20 cellular contexts compared by ENCODE assay signal in the genomic region with DNA sequence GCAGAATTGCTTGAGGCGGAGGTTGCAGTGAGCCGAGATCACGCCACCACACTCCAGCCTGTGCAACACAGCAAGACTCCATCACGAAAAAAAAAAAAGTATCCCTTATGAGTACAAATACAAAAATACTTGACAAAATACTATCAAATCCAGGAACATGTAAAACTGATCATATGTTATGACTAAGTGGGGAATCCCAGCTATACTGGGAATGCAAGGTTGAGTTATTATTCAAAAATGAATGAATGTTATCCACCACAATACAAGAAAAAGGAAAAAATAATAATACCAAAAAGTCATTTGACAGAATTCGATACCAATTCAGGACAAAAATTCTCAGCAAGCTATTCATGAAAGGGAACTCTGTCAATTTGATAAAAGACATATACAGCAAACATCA. TPM values are rescaled to one million over a fixed set of nuclear protein-coding genes. Genes with fewer than 3 reads are reported as not detected.
DNase-seq lines count a peak whose midpoint lies in the region; ATAC-seq, FAIRE-seq and TF ChIP-seq lines count a peak whose summit lies in the region.
"Had no signal": no experiment of that assay in that cellular context is flagged by ENCODE, and none has a peak within 500 bp of the region (broad histone marks: within the 10 kb centered on the region; RNA-seq: fewer than 3 reads in every experiment).

No MANE protein-coding gene starts in this region.

- 95% methylated on average over 5 of the region's 5 CpGs for WGBS in HepG2 (ENCODE audit: low lambda C conversion rate)
- WGBS in adrenal gland, 4 donors: 93 to 97% (median 94%) methylated on average over 5 of the region's 5 CpGs

- H3K4me1 ChIP-seq in ACC112 (ENCODE audit: control insufficient read depth, insufficient read depth, low read length, unreplicated experiment) (peaks cover 27% of the 10 kb centered on the region), foreskin keratinocyte (peaks cover 18% of the 10 kb centered on the region), HepG2 (ENCODE audit: insufficient read depth, low read length) (no peaks in the 10 kb centered on the region), adrenal gland (replicated peaks in 1 of 2) (no peaks in the 10 kb centered on the region)
- H3K4me1 ChIP-seq in CD4-positive, alpha-beta memory T cell (ENCODE audit: insufficient read depth, low read length): no peaks in the 10 kb centered on the region
- H3K4me1 ChIP-seq: left lung had no signal

- no peaks in the 10 kb centered on the region for H3K9me3 ChIP-seq in HepG2 (ENCODE audit: low read length)
- H3K9me3 ChIP-seq in CD4-positive, alpha-beta memory T cell (ENCODE audit: control insufficient read depth in 1 of 2, low read length in 2 of 2): no peaks in the 10 kb centered on the region
- H3K9me3 ChIP-seq in adrenal gland (replicated peaks in 1 of 3): no peaks in the 10 kb centered on the region
- H3K9me3 ChIP-seq: esophagus muscularis mucosa, left lung had no signal

- TF ChIP-seq CTCF in foreskin keratinocyte (conservative IDR thresholded peaks at IDR 0.05) (no peak), HepG2 (CRISPR knock-in tag; IDR thresholded peaks at IDR 0.05) (no peak), adrenal gland (IDR thresholded peaks at IDR 0.05) (no peak)

- no peaks in the 10 kb centered on the region for H3K4me1 Mint-ChIP-seq in activated T-helper 17 cell treated with anti-CD3 and anti-CD28 coated beads, Interleukin-2, amount 50 U/mL, for 72 hours
- H3K4me1 Mint-ChIP-seq in CD4-positive, alpha-beta memory T cell: no peaks in the 10 kb centered on the region
- H3K4me1 Mint-ChIP-seq: CD8-positive, alpha-beta memory T cell; central memory CD8-positive, alpha-beta T cell; nephron had no signal

- no peak for TF ChIP-seq POLR2A in HepG2 (IDR thresholded peaks at IDR 0.05; ENCODE audit: insufficient read depth in 1 of 2, low read depth in 2 of 2, low read length in 2 of 2)
- no peak for TF ChIP-seq POLR2A in adrenal gland (IDR thresholded peaks at IDR 0.05)

- H3K4me2 ChIP-seq in HepG2 (ENCODE audit: low read depth, low read length): no peak overlapping the region

- DNase-seq in GM03348 (ENCODE audit: low spot score) (peak; percentile 39), foreskin keratinocyte (peak in 1 of 2 donors; percentile 65), HepG2 (ENCODE audit: low spot score) (no peak), germinal center (ENCODE audit: low spot score) (no peak), adrenal gland (no peak)
- no peak for DNase-seq in CD4-positive, alpha-beta memory T cell
- DNase-seq: activated CD4-positive, CD25-positive, alpha-beta regulatory T cell treated with anti-CD3 and anti-CD28 coated beads, Interleukin-2, amount 50 U/mL, for 72 hours; CD8-positive, alpha-beta memory T cell; effector memory CD4-positive, alpha-beta T cell; GOT3; left lung; midbrain; NCI-H1436; NCI-H524; stimulated activated naive CD4-positive, alpha-beta T cell treated with Interleukin-2 at 50 U/mL for 16 hours had no signal

- no peak overlapping the region for H3K4me3 ChIP-seq in ACC112 (ENCODE audit: low read depth, low read length)
- H3K4me3 ChIP-seq in HepG2 (replicated peaks in 1 of 3; ENCODE audit: insufficient read depth in 1 of 3, low read depth in 2 of 3, low read length in 3 of 3): no peak overlapping the region
- no peak overlapping the region for H3K4me3 ChIP-seq in CD4-positive, alpha-beta memory T cell (ENCODE audit: low read length in 2 of 2)
- no peak overlapping the region for H3K4me3 ChIP-seq in adrenal gland
- H3K4me3 ChIP-seq: esophagus muscularis mucosa, left lung had no signal

- peak overlapping the region; percentile 100 for H3K27ac ChIP-seq in ACC112 (ENCODE audit: low read depth, low read length)
- H3K27ac ChIP-seq in foreskin keratinocyte: peak overlapping the region; percentile 65
- no peak overlapping the region for H3K27ac ChIP-seq in HepG2 (ENCODE audit: extremely low read length, insufficient read depth, low read length)
- no peak overlapping the region for H3K27ac ChIP-seq in CD4-positive, alpha-beta memory T cell (ENCODE audit: low read depth, low read length)
- H3K27ac ChIP-seq in adrenal gland: no peak overlapping the region
- H3K27ac ChIP-seq: esophagus muscularis mucosa, left lung had no signal

- no peak for FAIRE-seq in HepG2 (lab: Jason Lieb, UNC)

- TF ChIP-seq EP300 in HepG2 (IDR thresholded peaks at IDR 0.05; ENCODE audit: low read depth in 2 of 2, low read length in 2 of 2) (no peak), HepG2 (CRISPR knock-in tag; IDR thresholded peaks at IDR 0.05; ENCODE audit: borderline replicate concordance) (no peak)

- H3K36me3 ChIP-seq in ACC112 (ENCODE audit: insufficient read depth, low read length) (peaks cover 10% of the 10 kb centered on the region), HepG2 (replicated peaks in 1 of 2; ENCODE audit: control insufficient read depth in 1 of 2, insufficient read depth in 2 of 2, low read length in 2 of 2) (no peaks in the 10 kb centered on the region), adrenal gland (replicated peaks in 1 of 2) (no peaks in the 10 kb centered on the region)
- H3K36me3 ChIP-seq in CD4-positive, alpha-beta memory T cell (ENCODE audit: insufficient read depth, low read length): no peaks in the 10 kb centered on the region
- H3K36me3 ChIP-seq: esophagus muscularis mucosa, left lung had no signal

- intact Hi-C loops in HepG2 (cut with micrococcal nuclease; ENCODE audit: unreplicated experiment): no loop called here
- intact Hi-C loops in CD4-positive, alpha-beta memory T cell (cut with micrococcal nuclease): no loop called here
- intact Hi-C loops in adrenal gland (cut with DNase I): no loop called here

- BruUV-seq in HepG2 (replicated peaks; lab: Mats Ljungman, UMichigan): no TSS peak

- CTCF ChIA-PET in HepG2 (lab: Yijun Ruan, JAX; ENCODE audit: low intra/inter-chr PET ratio, low total read pairs): no interaction called here
- CTCF ChIA-PET in CD4-positive, alpha-beta memory T cell (lab: Charles Lee; ENCODE audit: partially characterized antibody): no interaction called here

- H2AFZ ChIP-seq in ACC112 (ENCODE audit: low read length, unreplicated experiment) (no peak overlapping the region), HepG2 (ENCODE audit: low read length) (no peak overlapping the region)

- H3K27me3 Mint-ChIP-seq in activated T-helper 17 cell treated with anti-CD3 and anti-CD28 coated beads, Interleukin-2, amount 50 U/mL, for 72 hours: no peaks in the 10 kb centered on the region
- H3K27me3 Mint-ChIP-seq in CD4-positive, alpha-beta memory T cell: no peaks in the 10 kb centered on the region
- H3K27me3 Mint-ChIP-seq: central memory CD8-positive, alpha-beta T cell had no signal

- no peak for TF ChIP-seq RAD21 in HepG2 (CRISPR knock-in tag; IDR thresholded peaks at IDR 0.05)

- H3K36me3 Mint-ChIP-seq in activated T-helper 17 cell treated with anti-CD3 and anti-CD28 coated beads, Interleukin-2, amount 50 U/mL, for 72 hours (ENCODE audit: low read depth): no peaks in the 10 kb centered on the region
- H3K36me3 Mint-ChIP-seq in CD4-positive, alpha-beta memory T cell: no peaks in the 10 kb centered on the region
- H3K36me3 Mint-ChIP-seq: CD8-positive, alpha-beta memory T cell had no signal

- H3K4me3 Mint-ChIP-seq in activated T-helper 17 cell treated with anti-CD3 and anti-CD28 coated beads, Interleukin-2, amount 50 U/mL, for 72 hours: no peak overlapping the region
- no peak overlapping the region for H3K4me3 Mint-ChIP-seq in CD4-positive, alpha-beta memory T cell
- H3K4me3 Mint-ChIP-seq: CD8-positive, alpha-beta memory T cell; central memory CD8-positive, alpha-beta T cell; nephron had no signal

- POLR2A ChIA-PET in HepG2 (lab: Yijun Ruan, JAX): no interaction called here
- POLR2A ChIA-PET in CD4-positive, alpha-beta memory T cell (lab: Charles Lee; ENCODE audit: partially characterized antibody): no interaction called here

- H3K9me3 Mint-ChIP-seq in activated T-helper 17 cell treated with anti-CD3 and anti-CD28 coated beads, Interleukin-2, amount 50 U/mL, for 72 hours: no peaks in the 10 kb centered on the region
- no peaks in the 10 kb centered on the region for H3K9me3 Mint-ChIP-seq in CD4-positive, alpha-beta memory T cell
- H3K9me3 Mint-ChIP-seq: CD8-positive, alpha-beta memory T cell; central memory CD8-positive, alpha-beta T cell had no signal

- H3K27me3 ChIP-seq in ACC112 (ENCODE audit: insufficient read depth, low read length) (no peaks in the 10 kb centered on the region), foreskin keratinocyte (no peaks in the 10 kb centered on the region), HepG2 (ENCODE audit: control insufficient read depth in 1 of 2, insufficient read depth in 2 of 2, low read length in 2 of 2) (no peaks in the 10 kb centered on the region), adrenal gland (no peaks in the 10 kb centered on the region)
- H3K27me3 ChIP-seq in CD4-positive, alpha-beta memory T cell (ENCODE audit: insufficient read depth, low read length): no peaks in the 10 kb centered on the region
- H3K27me3 ChIP-seq: esophagus muscularis mucosa, left lung had no signal

- no peak overlapping the region for H3K9ac ChIP-seq in HepG2 (ENCODE audit: insufficient read depth, low read depth, low read length)

- H4K20me1 ChIP-seq in HepG2 (ENCODE audit: insufficient read depth, low read length): no peaks in the 10 kb centered on the region

- H3K27ac Mint-ChIP-seq in activated T-helper 17 cell treated with anti-CD3 and anti-CD28 coated beads, Interleukin-2, amount 50 U/mL, for 72 hours: peak overlapping the region; percentile 25
- H3K27ac Mint-ChIP-seq in CD4-positive, alpha-beta memory T cell: no peak overlapping the region
- H3K27ac Mint-ChIP-seq: CD8-positive, alpha-beta memory T cell; nephron had no signal

- H3K79me2 ChIP-seq in ACC112 (ENCODE audit: control insufficient read depth, insufficient read depth, low read length, unreplicated experiment) (peaks cover 9% of the 10 kb centered on the region), HepG2 (ENCODE audit: insufficient read depth, low read length) (no peaks in the 10 kb centered on the region)

- in situ Hi-C loops in HepG2 (cut with HindIII; ENCODE audit: extremely low pct_ligation_motif_present, low pct_unique_long_range_greater_than_20kb): no loop called here

- ATAC-seq in activated T-helper 17 cell treated with anti-CD3 and anti-CD28 coated beads, Interleukin-2, amount 50 U/mL, for 72 hours (replicated peaks): peak; percentile 81
- peak; percentile 56 for ATAC-seq in foreskin keratinocyte
- no peak for ATAC-seq in HepG2
- ATAC-seq: left lung had no signal

RNA-seq across cellular contexts. Expression of a gene that starts 32.6 kb away (rescaled TPM):
- total RNA-seq in activated T-helper 17 cell treated with anti-CD3 and anti-CD28 coated beads, Interleukin-2, amount 50 U/mL, for 72 hours: 1 to 10 TPM; 2.3 to 5.5 TPM
- total RNA-seq in foreskin keratinocyte: 22.1 and 28.9 TPM in 2 replicates
- 20.1 and 27.6 TPM in 2 replicates for polyA plus RNA-seq in foreskin keratinocyte
- 11.8 and 15.3 TPM in 2 replicates for total RNA-seq in HepG2 (2016; rRNA removed; fragmentation: Illumina TruSeq; extraction: Trizol)
- total RNA-seq in HepG2 (2016; cell fraction: cytosol; rRNA removed; fragmentation: Illumina TruSeq; extraction: Trizol; ENCODE audit: low read depth): 7.0 and 12.1 TPM in 2 replicates
- total RNA-seq in HepG2 (2016; cell fraction: insoluble cytoplasmic fraction; rRNA removed; fragmentation: Illumina TruSeq; extraction: Trizol): 10.5 and 15.8 TPM in 2 replicates
- total RNA-seq in HepG2 (2016; cell fraction: membrane; rRNA removed; fragmentation: Illumina TruSeq; extraction: Trizol): 15.2 and 16.8 TPM in 2 replicates
- 26.0 and 26.9 TPM in 2 replicates for total RNA-seq in HepG2 (2016; cell fraction: nucleus; rRNA removed; fragmentation: Illumina TruSeq; extraction: Trizol)
- 16.9 and 17.6 TPM in 2 replicates for polyA plus RNA-seq in HepG2 (2011; rRNA removed)
- polyA plus RNA-seq in HepG2 (2011; cell fraction: cytosol; rRNA removed): 10.7 and 15.6 TPM in 2 replicates
- polyA plus RNA-seq in HepG2 (2011; cell fraction: nucleus; rRNA removed): 56.1 and 57.8 TPM in 2 replicates
- polyA plus RNA-seq in HepG2 (2012): 7.0 and 8.7 TPM in 2 replicates
- polyA plus RNA-seq in HepG2 (2016; cell fraction: cytosol; fragmentation: Illumina TruSeq; extraction: Trizol; ENCODE audit: low read depth): 13.9 and 14.7 TPM in 2 replicates
- polyA plus RNA-seq in HepG2 (2016; cell fraction: insoluble cytoplasmic fraction; fragmentation: Illumina TruSeq; extraction: Trizol; ENCODE audit: low read depth): 15.1 and 15.7 TPM in 2 replicates
- polyA plus RNA-seq in HepG2 (2016; cell fraction: membrane; fragmentation: Illumina TruSeq; extraction: Trizol; ENCODE audit: low read depth): 19.4 and 21.3 TPM in 2 replicates
- 51.9 and 52.5 TPM in 2 replicates for polyA plus RNA-seq in HepG2 (2016; cell fraction: nucleus; fragmentation: Illumina TruSeq; extraction: Trizol; ENCODE audit: insufficient read depth, low read depth)
- polyA minus RNA-seq in HepG2 (2011; rRNA and poly(A)+ RNA removed; ENCODE audit: low replicate concordance): 4.3 and 8.7 TPM in 2 replicates
- polyA minus RNA-seq in HepG2 (2011; cell fraction: cytosol; rRNA and poly(A)+ RNA removed): 5.2 and 5.4 TPM in 2 replicates
- 29.5 and 42.1 TPM in 2 replicates for polyA minus RNA-seq in HepG2 (2011; cell fraction: nucleus; rRNA and poly(A)+ RNA removed)
- total RNA-seq in CD4-positive, alpha-beta memory T cell: 1 to 10 TPM in 1 of 2 experiments, under 1 TPM in 1; 0.73 to 1.3 TPM
- polyA plus RNA-seq in CD4-positive, alpha-beta memory T cell: 1 to 10 TPM in 1 of 2 donors, not detected in 1; 1.4 TPM
- total RNA-seq in adrenal gland: 10 to 100 TPM; 10.1 to 33.1 (median 16.4) TPM
- 10 to 100 TPM; 15.4 to 54.4 (median 38.5) TPM for polyA plus RNA-seq in adrenal gland

RNA-seq across cellular contexts. Expression of a gene that starts 47.2 kb away (rescaled TPM):
- total RNA-seq in activated T-helper 17 cell treated with anti-CD3 and anti-CD28 coated beads, Interleukin-2, amount 50 U/mL, for 72 hours: 10 to 100 TPM in 1 of 2 donors, 1 to 10 TPM in 1; 8.2 to 11.2 TPM
- total RNA-seq in foreskin keratinocyte (8.0 and 10.2 TPM in 2 replicates), HepG2 (2016; rRNA removed; fragmentation: Illumina TruSeq; extraction: Trizol) (8.2 and 12.8 TPM in 2 replicates), adrenal gland (10 to 100 TPM in 6 of 8 donors, 1 to 10 TPM in 2; 7.4 to 23.1 (median 14.1) TPM)
- polyA plus RNA-seq in foreskin keratinocyte (6.5 and 7.4 TPM in 2 replicates), HepG2 (2011; rRNA removed) (9.3 and 11.1 TPM in 2 replicates), adrenal gland (10 to 100 TPM in 2 of 3 donors, 1 to 10 TPM in 1; 7.8 to 28.2 (median 27.6) TPM)
- 9.1 and 10.6 TPM in 2 replicates for total RNA-seq in HepG2 (2016; cell fraction: cytosol; rRNA removed; fragmentation: Illumina TruSeq; extraction: Trizol; ENCODE audit: low read depth)
- 8.4 and 10.7 TPM in 2 replicates for total RNA-seq in HepG2 (2016; cell fraction: insoluble cytoplasmic fraction; rRNA removed; fragmentation: Illumina TruSeq; extraction: Trizol)
- 9.6 and 11.1 TPM in 2 replicates for total RNA-seq in HepG2 (2016; cell fraction: membrane; rRNA removed; fragmentation: Illumina TruSeq; extraction: Trizol)
- 11.5 and 11.8 TPM in 2 replicates for total RNA-seq in HepG2 (2016; cell fraction: nucleus; rRNA removed; fragmentation: Illumina TruSeq; extraction: Trizol)
- 5.1 and 6.1 TPM in 2 replicates for polyA plus RNA-seq in HepG2 (2011; cell fraction: cytosol; rRNA removed)
- polyA plus RNA-seq in HepG2 (2011; cell fraction: nucleus; rRNA removed): 26.5 and 27.5 TPM in 2 replicates
- 4.2 and 5.2 TPM in 2 replicates for polyA plus RNA-seq in HepG2 (2012)
- 1.3 and 1.6 TPM in 2 replicates for polyA plus RNA-seq in HepG2 (2016; cell fraction: cytosol; fragmentation: Illumina TruSeq; extraction: Trizol; ENCODE audit: low read depth)
- polyA plus RNA-seq in HepG2 (2016; cell fraction: insoluble cytoplasmic fraction; fragmentation: Illumina TruSeq; extraction: Trizol; ENCODE audit: low read depth): 5.7 and 6.5 TPM in 2 replicates
- polyA plus RNA-seq in HepG2 (2016; cell fraction: membrane; fragmentation: Illumina TruSeq; extraction: Trizol; ENCODE audit: low read depth): 3.0 and 4.1 TPM in 2 replicates
- 33.2 and 35.7 TPM in 2 replicates for polyA plus RNA-seq in HepG2 (2016; cell fraction: nucleus; fragmentation: Illumina TruSeq; extraction: Trizol; ENCODE audit: insufficient read depth, low read depth)
- polyA minus RNA-seq in HepG2 (2011; rRNA and poly(A)+ RNA removed; ENCODE audit: low replicate concordance): 7.4 and 14.9 TPM in 2 replicates
- polyA minus RNA-seq in HepG2 (2011; cell fraction: cytosol; rRNA and poly(A)+ RNA removed): 4.6 and 4.8 TPM in 2 replicates
- 11.6 and 11.8 TPM in 2 replicates for polyA minus RNA-seq in HepG2 (2011; cell fraction: nucleus; rRNA and poly(A)+ RNA removed)
- 10 to 100 TPM; 19.0 to 21.7 TPM for total RNA-seq in CD4-positive, alpha-beta memory T cell
- polyA plus RNA-seq in CD4-positive, alpha-beta memory T cell: 1 to 10 TPM; 4.0 to 6.9 TPM

Comparison
In these comparisons a context has a peak if more than half of its experiments do, and no peak if none do; other contexts are left out.
1. H3K27ac ChIP-seq: peak in ACC112 (single experiment) and foreskin keratinocyte (single experiment); none in HepG2 (single experiment), CD4-positive, alpha-beta memory T cell (single experiment) and adrenal gland (0 of 5).